Comparison of ENCODE assay signal across 10 cellular contexts in the genomic region with DNA sequence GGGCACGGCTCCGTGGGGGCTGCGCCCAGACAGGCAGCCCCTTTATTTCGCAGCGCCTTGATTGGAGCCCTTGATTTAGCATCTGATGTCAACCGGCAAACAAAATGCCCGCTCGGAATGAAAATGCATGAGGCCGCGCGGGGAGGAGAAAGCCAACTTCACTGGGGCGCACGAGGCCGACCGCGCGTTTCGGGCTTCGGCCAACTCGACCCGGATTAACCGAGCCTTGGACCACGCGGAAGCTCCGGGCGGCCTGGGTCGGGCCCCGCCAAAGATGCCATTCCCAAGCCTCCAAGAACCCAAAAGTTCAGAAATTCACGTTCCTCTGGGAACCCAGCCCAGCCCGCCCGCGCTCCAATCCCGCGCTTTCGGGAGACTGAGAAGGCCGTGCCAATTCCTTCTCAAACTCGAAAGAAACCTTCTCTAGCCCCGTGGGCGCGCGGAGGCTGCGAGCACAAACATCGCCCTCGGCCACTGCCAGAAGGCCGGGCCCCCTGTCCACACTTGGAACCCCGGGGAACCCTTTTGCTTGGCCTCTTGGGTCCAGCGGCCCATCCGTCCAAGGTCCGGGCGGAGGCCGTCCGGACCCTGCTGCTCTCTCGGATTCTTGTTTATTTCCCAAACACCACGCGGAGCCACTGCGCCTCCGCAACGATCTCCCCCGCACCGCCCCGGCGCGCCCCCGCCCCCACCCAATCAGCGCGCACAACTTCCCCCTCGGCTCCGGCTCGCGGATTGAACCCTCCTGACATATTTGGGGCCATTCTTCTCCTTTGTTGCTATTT. TPM values are rescaled to one million over a fixed set of nuclear protein-coding genes. Genes with fewer than 3 reads are reported as not detected.
DNase-seq lines count a peak whose midpoint lies in the region; ATAC-seq, FAIRE-seq and TF ChIP-seq lines count a peak whose summit lies in the region.
"Had no signal": no experiment of that assay in that cellular context is flagged by ENCODE, and none has a peak within 500 bp of the region (broad histone marks: within the 10 kb centered on the region; RNA-seq: fewer than 3 reads in every experiment).

No MANE protein-coding gene starts in this region.

- TF ChIP-seq POLR2A in HepG2 (IDR thresholded peaks at IDR 0.05; ENCODE audit: insufficient read depth in 1 of 2, low read depth in 2 of 2, low read length in 2 of 2): no peak
- TF ChIP-seq POLR2A in right lobe of liver (IDR thresholded peaks at IDR 0.05): no peak

- H4K20me1 ChIP-seq in HepG2 (ENCODE audit: insufficient read depth, low read length) (no peaks in the 10 kb centered on the region; the same call in 1 of the 2 replicates), keratinocyte (ENCODE audit: control insufficient read depth, extremely low read depth, insufficient read depth, low read length) (no peaks in the 10 kb centered on the region)

- H3K4me1 ChIP-seq in HepG2 (ENCODE audit: insufficient read depth, low read length) (peaks cover 31% of the 10 kb centered on the region; the same call in 1 of the 2 replicates), right lobe of liver (peaks cover 0 to 18% (median 0%) of the 10 kb centered on the region in 4 donors), keratinocyte (ENCODE audit: control insufficient read depth, extremely low read depth, insufficient read depth, low read length) (no peaks in the 10 kb centered on the region), urinary bladder (ENCODE audit: insufficient read depth) (peaks cover 12% of the 10 kb centered on the region)
- H3K4me1 ChIP-seq in CD4-positive, alpha-beta memory T cell (ENCODE audit: insufficient read depth, low read length): no peaks in the 10 kb centered on the region

- dilution Hi-C loops in keratinocyte (cut with MboI; ENCODE audit: extremely low pct_ligation_motif_present, low sequenced_read_pairs): no loop called here

- H3K9ac ChIP-seq in HepG2 (ENCODE audit: insufficient read depth, low read depth, low read length): no peak overlapping the region
- H3K9ac ChIP-seq in keratinocyte (ENCODE audit: control insufficient read depth, extremely low read depth, insufficient read depth, low read length): no peak overlapping the region

- H3K9me3 ChIP-seq in HepG2 (ENCODE audit: low read length) (no peaks in the 10 kb centered on the region), right lobe of liver (no peaks in the 10 kb centered on the region), keratinocyte (ENCODE audit: control insufficient read depth, low read depth, low read length) (no peaks in the 10 kb centered on the region)
- no peaks in the 10 kb centered on the region for H3K9me3 ChIP-seq in CD4-positive, alpha-beta memory T cell (ENCODE audit: control insufficient read depth in 1 of 2, low read length in 2 of 2)

- BruUV-seq in HepG2 (replicated peaks; lab: Mats Ljungman, UMichigan): no TSS peak

- peaks cover 5 to 29% (median 9%) of the 10 kb centered on the region in 4 donors for H3K4me1 Mint-ChIP-seq in CD4-positive, alpha-beta memory T cell

- peak; percentile 9; the same call in 1 of the 3 replicates for ATAC-seq in HepG2
- no peak for ATAC-seq in right lobe of liver

- no peak for TF ChIP-seq EP300 in HepG2 (IDR thresholded peaks at IDR 0.05; ENCODE audit: low read depth in 2 of 2, low read length in 2 of 2)
- no peak for TF ChIP-seq EP300 in HepG2 (CRISPR knock-in tag; IDR thresholded peaks at IDR 0.05; ENCODE audit: borderline replicate concordance)

- POLR2A ChIA-PET in HepG2 (lab: Yijun Ruan, JAX): no interaction called here
- POLR2A ChIA-PET in CD4-positive, alpha-beta memory T cell (lab: Charles Lee; ENCODE audit: partially characterized antibody): no interaction called here

- H3K79me2 ChIP-seq in HepG2 (ENCODE audit: insufficient read depth, low read length): no peaks in the 10 kb centered on the region
- no peaks in the 10 kb centered on the region for H3K79me2 ChIP-seq in keratinocyte (ENCODE audit: control insufficient read depth, insufficient read depth, low read length)

- WGBS in HepG2 (ENCODE audit: low lambda C conversion rate): 19% methylated on average over 69 of the region's 70 CpGs
- WGBS in right lobe of liver (ENCODE audit: insufficient coverage, low coverage, low lambda C conversion rate, missing lambda C conversion rate): 2% methylated on average over 31 of the region's 70 CpGs
- WGBS in urinary bladder: under 1% methylated on average over 70 of the region's 70 CpGs

- H3K27me3 Mint-ChIP-seq in CD4-positive, alpha-beta memory T cell: peaks cover 41 to 46% of the 10 kb centered on the region in 2 donors

- H2AFZ ChIP-seq in HepG2 (ENCODE audit: low read length) (no peak overlapping the region), keratinocyte (ENCODE audit: control insufficient read depth, low read length) (no peak overlapping the region)

- H3K9me3 Mint-ChIP-seq in CD4-positive, alpha-beta memory T cell: peaks cover 0 to 2% (median 0%) of the 10 kb centered on the region in 8 donors

- no peak for TF ChIP-seq CTCF in HepG2 (CRISPR knock-in tag; IDR thresholded peaks at IDR 0.05)
- no peak for TF ChIP-seq CTCF in right lobe of liver (IDR thresholded peaks at IDR 0.05)
- no peak for TF ChIP-seq CTCF in keratinocyte (optimal IDR thresholded peaks at IDR 0.05 in 1 of 3, IDR thresholded peaks at IDR 0.05 in 1 of 3, conservative IDR thresholded peaks at IDR 0.05 in 1 of 3; ENCODE audit: extremely low read depth in 1 of 3, insufficient read depth in 2 of 3, low read length in 3 of 3)

- H3K27me3 ChIP-seq in HepG2 (ENCODE audit: control insufficient read depth in 1 of 2, insufficient read depth in 2 of 2, low read length in 2 of 2) (peaks cover 24 to 91% of the 10 kb centered on the region in 2 experiments), right lobe of liver (peaks cover 0 to 54% of the 10 kb centered on the region in 2 donors), keratinocyte (ENCODE audit: control insufficient read depth, extremely low read depth, insufficient read depth, low read length) (peaks cover 92% of the 10 kb centered on the region)
- no peaks in the 10 kb centered on the region for H3K27me3 ChIP-seq in CD4-positive, alpha-beta memory T cell (ENCODE audit: insufficient read depth, low read length)

- peak overlapping the region in 1 of 8 donors; percentile 63 for H3K4me3 Mint-ChIP-seq in CD4-positive, alpha-beta memory T cell

- no peak overlapping the region for H3K4me2 ChIP-seq in HepG2 (ENCODE audit: low read depth, low read length)
- H3K4me2 ChIP-seq in keratinocyte (ENCODE audit: control insufficient read depth, extremely low read depth, insufficient read depth, low read depth, low read length): peak overlapping the region; percentile 32

- in situ Hi-C loops in HepG2 (cut with HindIII; ENCODE audit: extremely low pct_ligation_motif_present, low pct_unique_long_range_greater_than_20kb): no loop called here

- no peak overlapping the region for H3K27ac ChIP-seq in HepG2 (ENCODE audit: extremely low read length, insufficient read depth, low read length)
- H3K27ac ChIP-seq in right lobe of liver: no peak overlapping the region
- no peak overlapping the region for H3K27ac ChIP-seq in keratinocyte (ENCODE audit: control insufficient read depth, insufficient read depth, low read length)
- no peak overlapping the region for H3K27ac ChIP-seq in urinary bladder (ENCODE audit: low read depth)
- no peak overlapping the region for H3K27ac ChIP-seq in CD4-positive, alpha-beta memory T cell (ENCODE audit: low read depth, low read length)

- peak overlapping the region in 1 of 3 experiments; percentile 35; a peak in 2 of 6 replicates for H3K4me3 ChIP-seq in HepG2 (replicated peaks in 1 of 3; ENCODE audit: insufficient read depth in 1 of 3, low read depth in 2 of 3, low read length in 3 of 3)
- H3K4me3 ChIP-seq in right lobe of liver: no peak overlapping the region
- no peak overlapping the region for H3K4me3 ChIP-seq in keratinocyte (ENCODE audit: control insufficient read depth in 2 of 3, extremely low read depth in 1 of 3, insufficient read depth in 2 of 3, low read depth in 1 of 3, low read length in 3 of 3)
- peak overlapping the region; percentile 53 for H3K4me3 ChIP-seq in urinary bladder (ENCODE audit: low read depth, low read length)
- no peak overlapping the region for H3K4me3 ChIP-seq in CD4-positive, alpha-beta memory T cell (ENCODE audit: low read length in 2 of 2)

- intact Hi-C loops in HepG2 (cut with micrococcal nuclease; ENCODE audit: unreplicated experiment) (no loop called here), right lobe of liver (cut with DNase I) (loop anchor here in 1 of 2 donors (10.0 kb wide), 1 partner anchor 198 kb away; no protein-coding TSS in a partner anchor)
- intact Hi-C loops in CD4-positive, alpha-beta memory T cell (cut with micrococcal nuclease): no loop called here

- TF ChIP-seq RAD21 in HepG2 (CRISPR knock-in tag; IDR thresholded peaks at IDR 0.05): no peak

- FAIRE-seq in HepG2 (lab: Jason Lieb, UNC) (no peak), keratinocyte (lab: Jason Lieb, UNC) (no peak)

- no peaks in the 10 kb centered on the region for H3K9me1 ChIP-seq in keratinocyte (ENCODE audit: control insufficient read depth, extremely low read depth, insufficient read depth, low read length)

- H3K27ac Mint-ChIP-seq in CD4-positive, alpha-beta memory T cell: no peak overlapping the region

- no peaks in the 10 kb centered on the region for H3K36me3 Mint-ChIP-seq in CD4-positive, alpha-beta memory T cell

- CTCF ChIA-PET in HepG2 (lab: Yijun Ruan, JAX; ENCODE audit: low intra/inter-chr PET ratio, low total read pairs): no interaction called here
- CTCF ChIA-PET in CD4-positive, alpha-beta memory T cell (lab: Charles Lee; ENCODE audit: partially characterized antibody): no interaction called here

- DNase-seq in HepG2 (ENCODE audit: low spot score) (no peak), right lobe of liver (no peak), keratinocyte (ENCODE audit: low read depth, low spot score) (no peak), GOT3 (lab: John Stamatoyannopoulos, UW) (no peak), medulla oblongata (ENCODE audit: extremely low spot score) (no peak)
- DNase-seq in activated T-cell treated with anti-CD3 and anti-CD28 coated beads, Interleukin-2, amount 50 U/mL, for 48 hours: peak; percentile 36 to 47
- DNase-seq in CD4-positive, alpha-beta memory T cell: no peak
- DNase-seq: EL, HCEC 1CT had no signal

- no peaks in the 10 kb centered on the region for H3K36me3 ChIP-seq in HepG2 (replicated peaks in 1 of 2; ENCODE audit: control insufficient read depth in 1 of 2, insufficient read depth in 2 of 2, low read length in 2 of 2)
- H3K36me3 ChIP-seq in right lobe of liver: no peaks in the 10 kb centered on the region
- no peaks in the 10 kb centered on the region for H3K36me3 ChIP-seq in keratinocyte (ENCODE audit: control insufficient read depth in 2 of 2, extremely low read depth in 1 of 2, insufficient read depth in 2 of 2, low read length in 2 of 2)
- no peaks in the 10 kb centered on the region for H3K36me3 ChIP-seq in urinary bladder (ENCODE audit: insufficient read depth)
- H3K36me3 ChIP-seq in CD4-positive, alpha-beta memory T cell (ENCODE audit: insufficient read depth, low read length): no peaks in the 10 kb centered on the region

RNA-seq across cellular contexts. Expression of a gene that starts 0.8 kb away (rescaled TPM):
- total RNA-seq in HepG2 (2016; rRNA removed; fragmentation: Illumina TruSeq; extraction: Trizol) (not detected in 2 replicates), right lobe of liver (not detected), urinary bladder (not detected)
- total RNA-seq in HepG2 (2016; cell fraction: cytosol; rRNA removed; fragmentation: Illumina TruSeq; extraction: Trizol; ENCODE audit: low read depth): not detected in 2 replicates
- not detected in 2 replicates for total RNA-seq in HepG2 (2016; cell fraction: insoluble cytoplasmic fraction; rRNA removed; fragmentation: Illumina TruSeq; extraction: Trizol)
- total RNA-seq in HepG2 (2016; cell fraction: membrane; rRNA removed; fragmentation: Illumina TruSeq; extraction: Trizol): not detected in 2 replicates
- not detected in 2 replicates for total RNA-seq in HepG2 (2016; cell fraction: nucleus; rRNA removed; fragmentation: Illumina TruSeq; extraction: Trizol)
- polyA plus RNA-seq in HepG2 (2011; rRNA removed) (not detected in 2 replicates), keratinocyte (not detected in 3 replicates), urinary bladder (0.04 TPM)
- polyA plus RNA-seq in HepG2 (2011; cell fraction: cytosol; rRNA removed): not detected in 2 replicates
- not detected in 2 replicates for polyA plus RNA-seq in HepG2 (2011; cell fraction: nucleus; rRNA removed)
- polyA plus RNA-seq in HepG2 (2012): not detected in 2 replicates
- not detected in 2 replicates for polyA plus RNA-seq in HepG2 (2016; cell fraction: cytosol; fragmentation: Illumina TruSeq; extraction: Trizol; ENCODE audit: low read depth)
- polyA plus RNA-seq in HepG2 (2016; cell fraction: insoluble cytoplasmic fraction; fragmentation: Illumina TruSeq; extraction: Trizol; ENCODE audit: low read depth): not detected in 2 replicates
- polyA plus RNA-seq in HepG2 (2016; cell fraction: membrane; fragmentation: Illumina TruSeq; extraction: Trizol; ENCODE audit: low read depth): not detected in 2 replicates
- polyA plus RNA-seq in HepG2 (2016; cell fraction: nucleus; fragmentation: Illumina TruSeq; extraction: Trizol; ENCODE audit: insufficient read depth, low read depth): not detected in 2 replicates
- not detected in 2 replicates for polyA minus RNA-seq in HepG2 (2011; rRNA and poly(A)+ RNA removed; ENCODE audit: low replicate concordance)
- not detected in 2 replicates for polyA minus RNA-seq in HepG2 (2011; cell fraction: cytosol; rRNA and poly(A)+ RNA removed)
- polyA minus RNA-seq in HepG2 (2011; cell fraction: nucleus; rRNA and poly(A)+ RNA removed): not detected in 2 replicates
- polyA plus RNA-seq in keratinocyte (2011; ENCODE audit: low read depth): not detected
- polyA plus RNA-seq in keratinocyte (2011; cell fraction: cytosol; rRNA removed): not detected in 2 replicates
- polyA plus RNA-seq in keratinocyte (2011; cell fraction: nucleus; rRNA removed): not detected in 2 replicates
- not detected in 2 replicates for polyA plus RNA-seq in keratinocyte (2012; ENCODE audit: low replicate concordance)
- not detected in 3 replicates for polyA minus RNA-seq in keratinocyte
- not detected for polyA minus RNA-seq in keratinocyte (2011; cell fraction: cytosol; rRNA and poly(A)+ RNA removed)
- not detected in 2 replicates for polyA minus RNA-seq in keratinocyte (2011; cell fraction: nucleus; rRNA and poly(A)+ RNA removed)
- total RNA-seq in CD4-positive, alpha-beta memory T cell: not detected
- polyA plus RNA-seq in CD4-positive, alpha-beta memory T cell: not detected

Comparison
In these comparisons a context has a peak if more than half of its experiments do, and no peak if none do; other contexts are left out.
1. DNase-seq: peak in activated T-cell treated with anti-CD3 and anti-CD28 coated beads, Interleukin-2, amount 50 U/mL, for 48 hours (2 of 2); none in HepG2 (single experiment), right lobe of liver (0 of 3), keratinocyte (single experiment), CD4-positive, alpha-beta memory T cell (0 of 5), GOT3 (single experiment) and medulla oblongata (single experiment).